In genomic region chr13:73306688-73307087, GRCh38 we compare ENCODE assay signal across 8 cellular contexts.
"Had no signal": no experiment of that assay in that cellular context is flagged by ENCODE, and none has a peak within 500 bp of the region (broad histone marks: within the 10 kb centered on the region; RNA-seq: fewer than 3 reads in every experiment).

No MANE protein-coding gene starts in this region.

- H3K4me3 Mint-ChIP-seq: HFFc6 had no signal

- FAIRE-seq: K562 had no signal

- H3K4me1 ChIP-seq: HAP-1 had no signal

- H3K36me3 ChIP-seq: HAP-1 had no signal

- H3K27ac ChIP-seq: HL-60 had no signal

- H3K9me3 Mint-ChIP-seq: HFFc6 had no signal

- DNase-seq: GOT3, H7, HFFc6, KG1 had no signal

- ATAC-seq: HCT116, K562 had no signal

- H3K4me3 ChIP-seq: HAP-1, K562 had no signal

- H3K9me3 ChIP-seq: HAP-1 had no signal
